8 cellular contexts compared by ENCODE assay signal in genomic region chr20:45812157-45813005, GRCh38. TPM values are rescaled to one million over a fixed set of nuclear protein-coding genes. Genes with fewer than 3 reads are reported as not detected.
DNase-seq lines count a peak whose midpoint lies in the region; ATAC-seq and TF ChIP-seq lines count a peak whose summit lies in the region.

Gene UBE2C, plus strand, starts transcription at chr20:45812644. Its CDS starts 52 bp downstream, at chr20:45812696.

- H3K36me3 ChIP-seq in smooth muscle cell (ENCODE audit: low read depth) = peaks cover 4% of the 10 kb centered on the region

- peak; percentile 99 for DNase-seq in ACHN
- peak; percentile 99 for DNase-seq in NCI-H2227 (lab: John Stamatoyannopoulos, UW; ENCODE audit: unreplicated experiment)
- peak; percentile 100 for DNase-seq in cardiac fibroblast (ENCODE audit: low read depth in 2 of 2)
- DNase-seq in iPS-NIHi7 (ENCODE audit: extremely low spot score) = peak; percentile 100
- peak; percentile 78 for DNase-seq in smooth muscle cell (lab: John Stamatoyannopoulos, UW; ENCODE audit: unreplicated experiment)

- peak within 1 kb of the TSS; percentile 67 for H2AFZ ChIP-seq in smooth muscle cell (ENCODE audit: low read depth)

- in situ Hi-C loops in ACHN (cut with HindIII; ENCODE audit: low pct_ligation_motif_present, low pct_unique_long_range_greater_than_20kb, low sequenced_read_pairs) = no loop called here

- no peaks in the 10 kb centered on the region for H3K27me3 ChIP-seq in smooth muscle cell (ENCODE audit: low read depth)

- H3K79me2 ChIP-seq in smooth muscle cell (ENCODE audit: low read depth) = peaks cover 24% of the 10 kb centered on the region

- peaks cover 26% of the 10 kb centered on the region for H3F3A ChIP-seq in smooth muscle cell (ENCODE audit: low read depth)

- H3K4me1 ChIP-seq in smooth muscle cell (ENCODE audit: low read depth) = no peaks in the 10 kb centered on the region

- no peaks in the 10 kb centered on the region for H3K9me3 ChIP-seq in smooth muscle cell (replicated peaks; ENCODE audit: low read depth)

- peak within 1 kb of the TSS; percentile 5 for H3K27ac ChIP-seq in smooth muscle cell (ENCODE audit: low read depth)

- H3K9ac ChIP-seq in smooth muscle cell (ENCODE audit: low read depth) = peak within 1 kb of the TSS; percentile 47

- peak within 1 kb of the TSS; percentile 97 for H3K4me2 ChIP-seq in smooth muscle cell

- TF ChIP-seq CTCF in WI38 (IDR thresholded peaks at IDR 0.05; ENCODE audit: low read depth, low read length) (no peak), cardiac fibroblast (IDR thresholded peaks at IDR 0.05; ENCODE audit: low read depth, low read length) (no peak), smooth muscle cell (IDR thresholded peaks at IDR 0.05; ENCODE audit: borderline replicate concordance, insufficient read depth, poor library complexity, severe bottlenecking) (no peak)

- H3K4me3 ChIP-seq in WI38 (ENCODE audit: low read depth, low read length) (peak within 1 kb of the TSS; percentile 69), cardiac fibroblast (replicated peaks in 1 of 2; ENCODE audit: low read depth in 2 of 2, low read length in 2 of 2) (peak within 1 kb of the TSS; percentile 78 to 87), smooth muscle cell (peak within 1 kb of the TSS; percentile 89)

- peak; percentile 96 for ATAC-seq in GM18873 (IDR thresholded peaks at IDR 0.05; ENCODE audit: low FRiP score, unreplicated experiment)
- peak; percentile 96 for ATAC-seq in HG03139 (IDR thresholded peaks at IDR 0.05; ENCODE audit: unreplicated experiment)

- no peaks in the 10 kb centered on the region for H4K20me1 ChIP-seq in smooth muscle cell (ENCODE audit: low read depth)

- WGBS in smooth muscle cell (ENCODE audit: low lambda C conversion rate) = 1% methylated on average over 64 of the region's 65 CpGs

RNA-seq across cellular contexts. Expression of gene UBE2C, which starts in this region (rescaled TPM):
- total RNA-seq in smooth muscle cell = 25.8 and 35.1 TPM in 2 replicates
- polyA plus RNA-seq in smooth muscle cell = 61.2 and 66.5 TPM in 2 replicates

Comparison
In these comparisons a context has a peak if more than half of its experiments do, and no peak if none do; other contexts are left out.
1. Peak in every context shown above with its lines: DNase-seq, ATAC-seq, H3K4me3 ChIP-seq and H3K27ac ChIP-seq.